ENCODE assay signal across 17 cellular contexts in genomic region chr5:98108497-98108896, GRCh38.
DNase-seq lines count a peak whose midpoint lies in the region; ATAC-seq and TF ChIP-seq lines count a peak whose summit lies in the region.
"Had no signal": no experiment of that assay in that cellular context is flagged by ENCODE, and none has a peak within 500 bp of the region (broad histone marks: within the 10 kb centered on the region; RNA-seq: fewer than 3 reads in every experiment).

No MANE protein-coding gene starts in this region.

- no peaks in the 10 kb centered on the region for H3K9me3 ChIP-seq in breast epithelium
- H3K9me3 ChIP-seq: gastrocnemius medialis, transverse colon had no signal

- intact Hi-C loops in MCF 10A (cut with micrococcal nuclease) (no loop called here), breast epithelium (cut with DNase I; ENCODE audit: low total_unique reads) (no loop called here), Right ventricle myocardium inferior (cut with DNase I) (no loop called here)

- H3K27me3 Mint-ChIP-seq in MCF 10A (ENCODE audit: insufficient read depth, unreplicated experiment), result no peaks in the 10 kb centered on the region
- H3K27me3 Mint-ChIP-seq: central memory CD8-positive, alpha-beta T cell had no signal

- DNase-seq in MCF 10A (ENCODE audit: unreplicated experiment) (peak; percentile 54), breast epithelium (ENCODE audit: low spot score in 2 of 2) (no peak), SW 1271 (lab: John Stamatoyannopoulos, UW) (peak; percentile 82 to 93), fibroblast of the aortic adventitia (ENCODE audit: low read depth) (peak; percentile 83), Right ventricle myocardium inferior (ENCODE audit: missing footprints) (no peak), midbrain (lab: John Stamatoyannopoulos, UW) (no peak), retina (no peak)
- DNase-seq: activated CD4-positive, alpha-beta T cell treated with anti-CD3 and anti-CD28 coated beads, Interleukin-2, amount 50 U/mL, for 4 hours; activated gamma-delta T cell; DMS53; gastrocnemius medialis; NCI-H2081; transverse colon had no signal

- H3K36me3 ChIP-seq in breast epithelium, result no peaks in the 10 kb centered on the region
- H3K36me3 ChIP-seq: gastrocnemius medialis, transverse colon had no signal

- H3K9me3 Mint-ChIP-seq in MCF 10A (ENCODE audit: unreplicated experiment), result no peaks in the 10 kb centered on the region
- H3K9me3 Mint-ChIP-seq: central memory CD8-positive, alpha-beta T cell; neural crest cell; T-helper 1 cell treated with Interleukin-12 subunit alpha and Interleukin-12 subunit beta and Interleukin-4 antibody, amounts not matched to agents 30 μg/mL and 1 μg/mL, for 36 hours had no signal

- no peaks in the 10 kb centered on the region for H3K4me1 ChIP-seq in breast epithelium
- H3K4me1 ChIP-seq: gastrocnemius medialis, transverse colon had no signal

- CTCF ChIA-PET in MCF 10A (lab: Yijun Ruan, JAX), result interaction anchor here (0.7 kb wide), 1 partner anchor 9 kb away, joined by 4 read pairs; no protein-coding TSS in a partner anchor

- H3K27ac Mint-ChIP-seq in MCF 10A (ENCODE audit: low read depth, unreplicated experiment), result no peak overlapping the region
- H3K27ac Mint-ChIP-seq: T-helper 1 cell treated with Interleukin-12 subunit alpha and Interleukin-12 subunit beta and Interleukin-4 antibody, amounts not matched to agents 30 μg/mL and 1 μg/mL, for 36 hours had no signal

- no peak for ATAC-seq in Right ventricle myocardium inferior
- no peak for ATAC-seq in HG03521 (IDR thresholded peaks at IDR 0.05; ENCODE audit: unreplicated experiment)
- ATAC-seq: gastrocnemius medialis had no signal

- no peaks in the 10 kb centered on the region for H3K27me3 ChIP-seq in breast epithelium
- H3K27me3 ChIP-seq: gastrocnemius medialis, transverse colon had no signal

- POLR2A ChIA-PET in MCF 10A (lab: Yijun Ruan, JAX), result no interaction called here

- no peak for TF ChIP-seq CTCF in MCF 10A (IDR thresholded peaks at IDR 0.05; ENCODE audit: unreplicated experiment)
- no peak for TF ChIP-seq CTCF in breast epithelium (IDR thresholded peaks at IDR 0.05)
- no peak for TF ChIP-seq CTCF in fibroblast of the aortic adventitia (IDR thresholded peaks at IDR 0.05; ENCODE audit: insufficient read depth, low read length)

- H3K4me3 ChIP-seq in breast epithelium (no peak overlapping the region), fibroblast of the aortic adventitia (ENCODE audit: low read depth, low read length) (no peak overlapping the region)
- H3K4me3 ChIP-seq: gastrocnemius medialis, transverse colon had no signal

- H3K36me3 Mint-ChIP-seq in MCF 10A (ENCODE audit: insufficient read depth, unreplicated experiment), result no peaks in the 10 kb centered on the region

- no peak overlapping the region for H3K4me3 Mint-ChIP-seq in MCF 10A (ENCODE audit: unreplicated experiment)
- H3K4me3 Mint-ChIP-seq: central memory CD8-positive, alpha-beta T cell; neural crest cell; T-helper 1 cell treated with Interleukin-12 subunit alpha and Interleukin-12 subunit beta and Interleukin-4 antibody, amounts not matched to agents 30 μg/mL and 1 μg/mL, for 36 hours had no signal

- TF ChIP-seq POLR2A in breast epithelium (IDR thresholded peaks at IDR 0.05), result no peak

- H3K27ac ChIP-seq in breast epithelium, result no peak overlapping the region
- H3K27ac ChIP-seq: gastrocnemius medialis, transverse colon had no signal

- no TSS peak for BruUV-seq in MCF 10A (replicated peaks; lab: Mats Ljungman, UMichigan)

- peaks cover 27% of the 10 kb centered on the region for H3K4me1 Mint-ChIP-seq in MCF 10A (ENCODE audit: insufficient read depth, unreplicated experiment)
- H3K4me1 Mint-ChIP-seq: central memory CD8-positive, alpha-beta T cell had no signal

Comparison
In these comparisons a context has a peak if more than half of its experiments do, and no peak if none do; other contexts are left out.
1. DNase-seq: peak in MCF 10A (single experiment), SW 1271 (2 of 2) and fibroblast of the aortic adventitia (single experiment); none in breast epithelium (0 of 2), Right ventricle myocardium inferior (single experiment), midbrain (single experiment) and retina (single experiment).